ENCODE assay signal across 16 cellular contexts in the genomic region with DNA sequence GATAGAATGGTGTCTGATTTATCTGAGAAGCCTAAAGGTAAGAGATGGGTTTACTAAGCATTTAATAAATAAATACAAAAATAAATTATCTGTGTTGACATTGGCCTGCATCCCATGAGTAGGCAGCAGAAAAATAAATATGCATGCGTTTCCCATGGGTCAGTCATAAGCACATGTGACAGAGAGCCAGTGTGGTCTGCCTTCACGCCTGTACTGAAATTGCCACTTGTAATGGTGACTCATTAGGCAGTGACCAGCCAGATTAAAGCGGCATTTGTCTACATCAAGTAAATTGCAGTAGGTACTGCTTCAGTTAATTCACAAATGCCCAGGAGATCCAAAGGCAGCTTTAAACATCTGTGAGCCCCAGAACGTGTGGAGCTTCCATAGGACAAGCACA.
A peak's percentile ranks its signal among the peaks of the same experiment; 100 is the strongest.
DNase-seq lines count a peak whose midpoint lies in the region; ATAC-seq and TF ChIP-seq lines count a peak whose summit lies in the region.
"Had no signal": no experiment of that assay in that cellular context is flagged by ENCODE, and none has a peak within 500 bp of the region (broad histone marks: within the 10 kb centered on the region; RNA-seq: fewer than 3 reads in every experiment).

No MANE protein-coding gene starts in this region.

- peaks cover 4% of the 10 kb centered on the region for H3K4me1 ChIP-seq in mesenchymal stem cell (ENCODE audit: control insufficient read depth, insufficient read depth, low read depth, low read length)
- no peaks in the 10 kb centered on the region for H3K4me1 ChIP-seq in upper lobe of right lung
- no peaks in the 10 kb centered on the region for H3K4me1 ChIP-seq in colonic mucosa

- no peak overlapping the region for H3K27ac ChIP-seq in mesenchymal stem cell (ENCODE audit: low read length, poor library complexity, severe bottlenecking)
- no peak overlapping the region for H3K27ac ChIP-seq in upper lobe of right lung
- no peak overlapping the region for H3K27ac ChIP-seq in colonic mucosa
- H3K27ac ChIP-seq: neutrophil, PC-9 had no signal

- no peaks in the 10 kb centered on the region for H3K9me3 ChIP-seq in mesenchymal stem cell (ENCODE audit: control insufficient read depth, low read length)
- no peaks in the 10 kb centered on the region for H3K9me3 ChIP-seq in upper lobe of right lung
- no peaks in the 10 kb centered on the region for H3K9me3 ChIP-seq in colonic mucosa
- H3K9me3 ChIP-seq: neutrophil had no signal

- H2BK15ac ChIP-seq in mesenchymal stem cell (ENCODE audit: low read depth, poor library complexity, severe bottlenecking): no peak overlapping the region

- H3K9ac ChIP-seq in mesenchymal stem cell (ENCODE audit: low read length) (no peak overlapping the region), colonic mucosa (ENCODE audit: low read depth in 2 of 2, low read length in 2 of 2) (no peak overlapping the region)

- H3K79me1 ChIP-seq in mesenchymal stem cell (replicated peaks; ENCODE audit: low read length, poor library complexity, severe bottlenecking): no peaks in the 10 kb centered on the region

- no peak for TF ChIP-seq POLR2A in GM18505 (IDR thresholded peaks at IDR 0.05; ENCODE audit: borderline replicate concordance, extremely low read depth, insufficient read depth, insufficient read length)

- no peak overlapping the region for H2AK5ac ChIP-seq in mesenchymal stem cell (ENCODE audit: low read length, severe bottlenecking)

- intact Hi-C loops in upper lobe of right lung (cut with DNase I) (no loop called here), left ventricle myocardium superior (cut with micrococcal nuclease) (no loop called here), colonic mucosa (cut with DNase I) (no loop called here)

- H3K36me3 ChIP-seq in mesenchymal stem cell (ENCODE audit: control insufficient read depth in 1 of 2, insufficient read depth in 2 of 2, low read depth in 1 of 2, low read length in 2 of 2) (no peaks in the 10 kb centered on the region), upper lobe of right lung (no peaks in the 10 kb centered on the region), colonic mucosa (no peaks in the 10 kb centered on the region)
- H3K36me3 ChIP-seq: neutrophil had no signal

- H3K4ac ChIP-seq in mesenchymal stem cell (ENCODE audit: low read depth in 1 of 2, low read length in 2 of 2): no peak overlapping the region

- no peak overlapping the region for H3K23ac ChIP-seq in mesenchymal stem cell (ENCODE audit: low read length in 2 of 2)

- 67% methylated on average over 3 of the region's 4 CpGs for WGBS in mesenchymal stem cell

- H2BK120ac ChIP-seq in mesenchymal stem cell (ENCODE audit: low read depth, low read length): no peak overlapping the region

- H3K4me2 ChIP-seq in mesenchymal stem cell (ENCODE audit: low read length, poor library complexity, severe bottlenecking): no peak overlapping the region
- H3K4me2 ChIP-seq: PC-9 had no signal

- no peak overlapping the region for H2AFZ ChIP-seq in mesenchymal stem cell (ENCODE audit: low read depth, low read length)
- H2AFZ ChIP-seq: PC-9 had no signal

- no peak overlapping the region for H3K4me3 ChIP-seq in cardiac fibroblast (replicated peaks in 1 of 2; ENCODE audit: low read depth in 2 of 2, low read length in 2 of 2)
- no peak overlapping the region for H3K4me3 ChIP-seq in mesenchymal stem cell (ENCODE audit: insufficient read depth in 1 of 2, low read depth in 1 of 2, low read length in 2 of 2)
- no peak overlapping the region for H3K4me3 ChIP-seq in upper lobe of right lung
- no peak overlapping the region for H3K4me3 ChIP-seq in colonic mucosa
- H3K4me3 ChIP-seq: K562, PC-9 had no signal

- no peak overlapping the region for H4K8ac ChIP-seq in mesenchymal stem cell (ENCODE audit: low read length)

- H3K14ac ChIP-seq in mesenchymal stem cell (ENCODE audit: low read length in 2 of 2): no peak overlapping the region

- H3K27me3 ChIP-seq in mesenchymal stem cell (ENCODE audit: control insufficient read depth in 1 of 2, insufficient read depth in 1 of 2, low read length in 2 of 2): no peaks in the 10 kb centered on the region
- no peaks in the 10 kb centered on the region for H3K27me3 ChIP-seq in upper lobe of right lung
- no peaks in the 10 kb centered on the region for H3K27me3 ChIP-seq in colonic mucosa
- H3K27me3 ChIP-seq: neutrophil had no signal

- H3K18ac ChIP-seq in mesenchymal stem cell (ENCODE audit: low read depth in 1 of 2, low read length in 2 of 2): no peak overlapping the region

- no peak overlapping the region for H4K91ac ChIP-seq in mesenchymal stem cell (ENCODE audit: low read length)

- no peak overlapping the region for H2BK12ac ChIP-seq in mesenchymal stem cell (ENCODE audit: low read length in 2 of 2)

- TF ChIP-seq CTCF in cardiac fibroblast (IDR thresholded peaks at IDR 0.05; ENCODE audit: low read depth, low read length) (no peak), upper lobe of right lung (IDR thresholded peaks at IDR 0.05) (no peak), colonic mucosa (IDR thresholded peaks at IDR 0.05) (no peak)

- DNase-seq in DMS53 treated with DMSO at 0.1 percent for 48 hours (lab: John Stamatoyannopoulos, UW; ENCODE audit: unreplicated experiment) (peak; percentile 72), M059J (ENCODE audit: low read depth) (peak; percentile 91), cardiac fibroblast (ENCODE audit: low read depth in 2 of 2) (peak; percentile 37 to 84), mesenchymal stem cell (peak; percentile 48), upper lobe of right lung (no peak), left ventricle myocardium superior (no peak), colonic mucosa (no peak)
- DNase-seq: activated CD8-positive, alpha-beta memory T cell treated with anti-CD3 and anti-CD28 coated beads, Interleukin-2, amount 10 ng/mL, durations not matched to agents 7 days and 5 days; activated effector memory CD4-positive, alpha-beta T cell treated with anti-CD3 and anti-CD28 coated beads, Interleukin-2, amount 50 U/mL, for 16 hours; DMS79; NCI-H146; NCI-H524; PC-9 had no signal

- ATAC-seq in upper lobe of right lung: no peak
- no peak for ATAC-seq in GM18505 (IDR thresholded peaks at IDR 0.05; ENCODE audit: unreplicated experiment)
- ATAC-seq in left ventricle myocardium superior: no peak
- ATAC-seq: activated CD8-positive, alpha-beta memory T cell treated with anti-CD3 and anti-CD28 coated beads, Interleukin-2, amount 10 ng/mL, durations not matched to agents 7 days and 5 days; K562 had no signal

- H2BK5ac ChIP-seq in mesenchymal stem cell (ENCODE audit: low read depth, low read length, poor library complexity, severe bottlenecking): no peak overlapping the region

Comparison
In these comparisons a context has a peak if more than half of its experiments do, and no peak if none do; other contexts are left out.
1. DNase-seq: peak in DMS53 treated with DMSO at 0.1 percent for 48 hours (single experiment), M059J (single experiment), cardiac fibroblast (2 of 2) and mesenchymal stem cell (single experiment); none in upper lobe of right lung (single experiment), left ventricle myocardium superior (single experiment) and colonic mucosa (single experiment).